Comparison of ENCODE assay signal across 12 cellular contexts in the genomic region with DNA sequence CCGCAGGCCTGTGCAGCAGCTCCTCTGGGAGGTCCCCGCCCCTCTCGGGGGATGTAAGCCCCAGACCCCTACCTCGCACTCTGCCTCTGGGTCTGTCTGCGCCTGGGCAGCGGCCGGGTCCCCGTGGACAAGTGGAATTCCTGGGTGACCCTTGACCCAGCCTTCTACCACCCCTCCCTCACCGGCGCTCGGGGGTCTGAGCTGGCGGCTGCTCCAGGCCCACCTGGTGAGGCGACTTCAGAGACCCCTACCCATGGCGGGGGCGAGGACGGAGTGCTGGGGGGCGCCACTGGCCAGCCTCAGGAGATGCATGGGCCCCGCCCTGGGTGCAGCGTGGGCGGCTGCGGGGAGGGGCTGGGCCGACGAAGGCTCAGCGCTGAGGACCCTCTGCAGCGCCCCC. TPM values are rescaled to one million over a fixed set of nuclear protein-coding genes. Genes with fewer than 3 reads are reported as not detected.
"Had no signal": no experiment of that assay in that cellular context is flagged by ENCODE, and none has a peak within 500 bp of the region (broad histone marks: within the 10 kb centered on the region; RNA-seq: fewer than 3 reads in every experiment).

No MANE protein-coding gene starts in this region.

RNA-seq across cellular contexts. Expression of gene SPRN, which starts 8.4 kb away (rescaled TPM):
- total RNA-seq: activated CD4-positive, alpha-beta memory T cell treated with anti-CD3 and anti-CD28 coated beads, Interleukin-2, amount 10 ng/mL, durations not matched to agents 7 days and 5 days; activated CD4-positive, alpha-beta T cell treated with anti-CD3 and anti-CD28 coated beads for 36 hours; activated CD4-positive, alpha-beta T cell treated with anti-CD3 and anti-CD28 coated beads, Interleukin-2, amount 10 ng/mL, durations not matched to agents 7 days and 5 days; activated CD8-positive, alpha-beta memory T cell treated with anti-CD3 and anti-CD28 coated beads, Interleukin-2, amount 10 ng/mL, durations not matched to agents 7 days and 5 days; activated CD8-positive, alpha-beta T cell treated with anti-CD3 and anti-CD28 coated beads, Interleukin-2, amount 10 ng/mL, durations not matched to agents 7 days and 5 days; activated naive CD8-positive, alpha-beta T cell treated with anti-CD3 and anti-CD28 coated beads, Interleukin-2, amount 10 ng/mL, durations not matched to agents 7 days and 5 days; activated T-helper 2 cell treated with anti-CD3 and anti-CD28 coated beads, Interferon-gamma antibody, Interleukin-2, Interleukin-4, amounts not matched to agents 10 μg/mL and 5 μg/mL and 100 μg/mL, durations not matched to agents 14 hours and 24 hours and 36 hours; body of pancreas; cardiac septum; T-helper 1 cell treated with Interleukin-12 subunit alpha and Interleukin-12 subunit beta and Interleukin-4 antibody, amounts not matched to agents 30 ng/mL and 1 ng/mL, for 36 hours; T-helper 17 cell; T-helper 2 cell treated with Interferon-gamma antibody and Interleukin-4, amounts not matched to agents 100 ng/mL and 5 ng/mL, for 36 hours had no signal
